9 cellular contexts compared by ENCODE assay signal in the genomic region with DNA sequence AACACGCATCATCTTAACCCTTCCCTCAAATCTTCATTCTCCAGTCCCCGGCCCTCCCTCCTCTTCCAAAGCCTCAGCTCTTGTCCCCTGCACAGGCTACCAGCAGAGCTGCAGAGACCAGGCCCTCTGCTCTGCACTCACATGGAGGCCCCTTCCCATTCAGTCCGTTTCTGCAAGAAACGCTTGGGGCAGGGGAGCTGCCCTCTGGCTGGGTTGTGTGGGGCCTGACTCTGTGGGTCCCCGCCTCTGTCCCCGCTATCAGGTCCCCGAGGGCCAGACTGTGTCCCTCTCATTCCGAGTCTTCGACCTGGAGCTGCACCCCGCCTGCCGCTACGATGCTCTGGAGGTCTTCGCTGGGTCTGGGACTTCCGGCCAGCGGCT. TPM values are rescaled to one million over a fixed set of nuclear protein-coding genes. Genes with fewer than 3 reads are reported as not detected.
DNase-seq lines count a peak whose midpoint lies in the region; ATAC-seq, FAIRE-seq and TF ChIP-seq lines count a peak whose summit lies in the region.
"Had no signal": no experiment of that assay in that cellular context is flagged by ENCODE, and none has a peak within 500 bp of the region (broad histone marks: within the 10 kb centered on the region; RNA-seq: fewer than 3 reads in every experiment).

No MANE protein-coding gene starts in this region.

- peak overlapping the region; percentile 95 for H2AFZ ChIP-seq in K562 (ENCODE audit: low read depth, low read length)

- H3K79me2 ChIP-seq in K562 (ENCODE audit: control insufficient read depth, insufficient read depth, low read length) = peaks cover 5% of the 10 kb centered on the region; the same call in 1 of the 3 replicates

- no peak for TF ChIP-seq RAD21 in K562 (CRISPR knock-in tag; conservative IDR thresholded peaks at IDR 0.05 in 1 of 2, IDR thresholded peaks at IDR 0.05 in 1 of 2)

- ATAC-seq in K562 = peak; percentile 5

- in situ Hi-C loops in K562 (cut with MboI) = no loop called here

- CTCF ChIA-PET in CD4-positive, alpha-beta memory T cell (lab: Charles Lee; ENCODE audit: partially characterized antibody) = interaction anchor here (0.7 to 3.2 kb wide), 7 partner anchors 9 to 88 kb away, joined by 3 to 24 read pairs (median 3); partner anchors contain the start of genes FBXO24, LRCH4 and MOSPD3
- CTCF ChIA-PET in K562 (lab: Yijun Ruan, JAX; ENCODE audit: low intra/inter-chr PET ratio) = interaction anchor here (0.7 to 0.8 kb wide), 2 partner anchors 74 to 88 kb away, joined by 3 read pairs; no protein-coding TSS in a partner anchor
- CTCF ChIA-PET in GM10248 (lab: Yijun Ruan, JAX) = interaction anchor here (1.2 to 3.5 kb wide), 4 partner anchors 9 to 26 kb away, joined by 3 to 21 read pairs (median 6); partner anchors contain the start of genes FBXO24 and MOSPD3

- intact Hi-C loops in CD4-positive, alpha-beta memory T cell (cut with micrococcal nuclease) = loop anchor here (1.0 to 2.0 kb wide), 7 partner anchors 9 to 122 kb away; partner anchors contain the start of genes FBXO24, GNB2, LRCH4 and MOSPD3
- intact Hi-C loops in K562 (cut with micrococcal nuclease) = loop anchor here (2.0 kb wide), 2 partner anchors 69 to 89 kb away; partner anchors contain the start of gene GNB2

- DNase-seq in CD4-positive, alpha-beta memory T cell = peak in 1 of 5 donors; percentile 12
- DNase-seq in HL-60 (ENCODE audit: low read depth in 1 of 2, low spot score in 1 of 2) (no peak), K562 (ENCODE audit: extremely low read depth in 1 of 4, low spot score in 3 of 4) (peak in 1 of 4 experiments; percentile 42), GM10248 (ENCODE audit: extremely low spot score) (no peak), HuH-7 (ENCODE audit: low spot score) (no peak), AG08395 (ENCODE audit: low spot score) (no peak), H54 (ENCODE audit: insufficient read length, low spot score) (no peak)

- POLR2A ChIA-PET in CD4-positive, alpha-beta memory T cell (lab: Charles Lee; ENCODE audit: partially characterized antibody) = interaction anchor here (0.7 to 15.5 kb wide), 13 partner anchors 9 to 249 kb away, joined by 3 to 177 read pairs (median 4); partner anchors contain the start of genes FBXO24, LRCH4, MEPCE and MOSPD3
- POLR2A ChIA-PET in K562 (lab: Yijun Ruan, JAX) (interaction anchor here (0.5 to 1.6 kb wide), 6 partner anchors 14 to 80 kb away, joined by 3 to 7 read pairs (median 3); partner anchors contain the start of genes FBXO24 and LRCH4), GM10248 (lab: Yijun Ruan, JAX) (no interaction called here)

- no peaks in the 10 kb centered on the region for H3K36me3 Mint-ChIP-seq in CD4-positive, alpha-beta memory T cell

- H3K4me1 ChIP-seq in CD4-positive, alpha-beta memory T cell (ENCODE audit: insufficient read depth, low read length) = peaks cover 21% of the 10 kb centered on the region
- H3K4me1 ChIP-seq in K562 (replicated peaks in 1 of 2; ENCODE audit: control insufficient read depth in 2 of 2, insufficient read depth in 2 of 2, low read length in 2 of 2) (peaks cover 35 to 65% of the 10 kb centered on the region in 2 experiments), mesodermal cell (ENCODE audit: control insufficient read depth, insufficient read depth, low read length, poor library complexity, severe bottlenecking) (peaks cover 21% of the 10 kb centered on the region)

- H3K4me2 ChIP-seq in K562 (ENCODE audit: insufficient read depth, low read length) = peak overlapping the region; percentile 89

- peak overlapping the region; percentile 78 to 87 (median 83) for H3K4me3 Mint-ChIP-seq in CD4-positive, alpha-beta memory T cell

- H3K27me3 Mint-ChIP-seq in CD4-positive, alpha-beta memory T cell = no peaks in the 10 kb centered on the region

- TF ChIP-seq EP300 in K562 (IDR thresholded peaks at IDR 0.05; ENCODE audit: low read length) = no peak

- H3K36me3 ChIP-seq in CD4-positive, alpha-beta memory T cell (ENCODE audit: insufficient read depth, low read length) = no peaks in the 10 kb centered on the region
- H3K36me3 ChIP-seq in K562 (ENCODE audit: control insufficient read depth, insufficient read depth, low read length) = no peaks in the 10 kb centered on the region
- peaks cover 7% of the 10 kb centered on the region for H3K36me3 ChIP-seq in mesodermal cell (ENCODE audit: control insufficient read depth, insufficient read depth, low read length)

- H3K4me3 ChIP-seq in CD4-positive, alpha-beta memory T cell (ENCODE audit: low read length in 2 of 2) = peak overlapping the region; percentile 34 to 53
- peak overlapping the region; percentile 66 for H3K4me3 ChIP-seq in HL-60 (replicated peaks; ENCODE audit: insufficient read depth, low read length)
- peak overlapping the region; percentile 58 for H3K4me3 ChIP-seq in K562
- peak overlapping the region; percentile 53 for H3K4me3 ChIP-seq in mesodermal cell (ENCODE audit: extremely low read depth, insufficient read depth, low read length, poor library complexity, severe bottlenecking)

- H3K27ac Mint-ChIP-seq in CD4-positive, alpha-beta memory T cell = peak overlapping the region; percentile 60 to 95 (median 91)

- TSS peak; percentile 69 for BruUV-seq in K562 (replicated peaks; lab: Mats Ljungman, UMichigan)

- H3K9me1 ChIP-seq in K562 (ENCODE audit: control insufficient read depth, insufficient read depth, low read length) = peaks cover 5% of the 10 kb centered on the region

- no peaks in the 10 kb centered on the region for H3K9me3 ChIP-seq in CD4-positive, alpha-beta memory T cell (ENCODE audit: control insufficient read depth in 1 of 2, low read length in 2 of 2)
- H3K9me3 ChIP-seq in K562 (replicated peaks; ENCODE audit: control insufficient read depth, insufficient read depth, low read depth, low read length) = no peaks in the 10 kb centered on the region
- no peaks in the 10 kb centered on the region for H3K9me3 ChIP-seq in mesodermal cell (ENCODE audit: control insufficient read depth, low read length)

- peak overlapping the region; percentile 64 for H3K27ac ChIP-seq in CD4-positive, alpha-beta memory T cell (ENCODE audit: low read depth, low read length)
- H3K27ac ChIP-seq in HL-60 (replicated peaks) = no peak overlapping the region
- H3K27ac ChIP-seq in K562 (ENCODE audit: extremely low read depth, low read depth, low read length) = peak overlapping the region; percentile 54
- H3K27ac ChIP-seq in mesodermal cell (ENCODE audit: low read depth, low read length, severe bottlenecking) = peak overlapping the region; percentile 88

- no peak; the same call in 1 of the 2 replicates for TF ChIP-seq POLR2A in K562 (conservative IDR thresholded peaks at IDR 0.05)
- TF ChIP-seq POLR2A in H54 (IDR thresholded peaks at IDR 0.05; ENCODE audit: low read depth, low read length) = no peak

- H3K4me1 Mint-ChIP-seq in CD4-positive, alpha-beta memory T cell = peaks cover 9 to 35% (median 16%) of the 10 kb centered on the region in 4 donors

- no peaks in the 10 kb centered on the region for H3K27me3 ChIP-seq in CD4-positive, alpha-beta memory T cell (ENCODE audit: insufficient read depth, low read length)
- H3K27me3 ChIP-seq in HL-60 (ENCODE audit: insufficient read depth, poor library complexity, severe bottlenecking) (no peaks in the 10 kb centered on the region), K562 (ENCODE audit: control insufficient read depth in 2 of 2, insufficient read depth in 2 of 2, low read length in 2 of 2) (no peaks in the 10 kb centered on the region)

- peak; percentile 26 for FAIRE-seq in K562 (lab: Jason Lieb, UNC)
- no peak for FAIRE-seq in H54 (lab: Jason Lieb, UNC)

- no peaks in the 10 kb centered on the region for H3K9me3 Mint-ChIP-seq in CD4-positive, alpha-beta memory T cell

- H4K20me1 ChIP-seq in K562 (replicated peaks; ENCODE audit: control insufficient read depth, insufficient read depth, low read length) = no peaks in the 10 kb centered on the region

- peak overlapping the region; percentile 23 to 89; a peak in 2 of 4 replicates for H3K9ac ChIP-seq in K562 (ENCODE audit: insufficient read depth in 1 of 2, low read depth in 2 of 2, low read length in 2 of 2)

- WGBS in K562 (ENCODE audit: insufficient coverage, low coverage, missing lambda C conversion rate) = 21% methylated on average over 15 of the region's 15 CpGs
- WGBS in mesodermal cell (ENCODE audit: insufficient coverage in 2 of 2), 2 experiments = 8 to 10% methylated on average over 14 to 15 of the region's 15 CpGs

- no peak for TF ChIP-seq CTCF in HL-60 (IDR thresholded peaks at IDR 0.05; ENCODE audit: insufficient read depth, low read length)
- TF ChIP-seq CTCF in K562 (IDR thresholded peaks at IDR 0.05 in 2 of 3, conservative IDR thresholded peaks at IDR 0.05 in 1 of 3; ENCODE audit: insufficient read depth in 2 of 3, low read depth in 1 of 3, low read length in 3 of 3) = no peak
- no peak for TF ChIP-seq CTCF in GM10248 (IDR thresholded peaks at IDR 0.05; ENCODE audit: control extremely low read depth, extremely low read depth, low read depth, missing control alignments)

RNA-seq across cellular contexts. Expression of gene PCOLCE, which starts 1.5 kb away (rescaled TPM):
- total RNA-seq in CD4-positive, alpha-beta memory T cell = 10 to 100 TPM in 1 of 2 experiments, 1 to 10 TPM in 1; 7.2 to 10.6 TPM
- 1 to 10 TPM; 1.3 to 1.6 TPM for polyA plus RNA-seq in CD4-positive, alpha-beta memory T cell
- 11.5 and 28.7 TPM in 2 replicates for total RNA-seq in K562 (2011; cell fraction: chromatin; rRNA removed; ENCODE audit: low replicate concordance)
- total RNA-seq in K562 (2011; cell fraction: nucleolus; rRNA removed) = 29.5 and 34.2 TPM in 2 replicates
- total RNA-seq in K562 (2011; cell fraction: nucleoplasm; rRNA removed) = 23.0 and 24.9 TPM in 2 replicates
- total RNA-seq in K562 (2014; rRNA removed) (13.5 and 14.1 TPM in 2 replicates), K562 (2014; rRNA removed; fragmentation: Illumina TruSeq; extraction: Trizol) (3.8 and 4.5 TPM in 2 replicates), K562 (2015; rRNA removed; fragmentation: Illumina TruSeq; extraction: Trizol) (8.9 and 10.0 TPM in 2 replicates), K562 (2021) (32.4 and 33.9 TPM in 2 replicates)
- polyA plus RNA-seq in K562 (2011; rRNA removed) (5.0 and 11.8 TPM in 2 replicates), K562 (2014; fragmentation: Illumina TruSeq; extraction: Trizol) (30.4 and 31.8 TPM in 2 replicates), K562 (2014; fragmentation: Nextera tagmentation; extraction: Ambion mirVana) (1 to 10 TPM; 5.2 to 5.4 TPM), K562 (2014; rRNA removed) (28.0 and 28.6 TPM in 2 replicates)
- polyA plus RNA-seq in K562 (2011; cell fraction: cytosol; rRNA removed) = 9.0 and 11.0 TPM in 2 replicates
- 59.3 and 94.1 TPM in 2 replicates for polyA plus RNA-seq in K562 (2011; cell fraction: nucleus; rRNA removed)
- polyA plus RNA-seq in K562 (2012) = 21.8 and 34.6 TPM in 2 replicates
- polyA minus RNA-seq in K562 (2011; rRNA and poly(A)+ RNA removed) = 1.6 and 2.0 TPM in 2 replicates
- polyA minus RNA-seq in K562 (2011; cell fraction: cytosol; rRNA and poly(A)+ RNA removed) = 5.7 and 10.1 TPM in 2 replicates
- 7.3 and 10.7 TPM in 2 replicates for polyA minus RNA-seq in K562 (2011; cell fraction: nucleus; rRNA and poly(A)+ RNA removed)
- polyA plus RNA-seq in mesodermal cell (2013, experiment 1 of 2) = 94.4 TPM
- polyA plus RNA-seq in mesodermal cell (2013, experiment 2 of 2) = 83.5 TPM

RNA-seq across cellular contexts. Expression of gene MOSPD3, which starts 8.7 kb away (rescaled TPM):
- total RNA-seq in CD4-positive, alpha-beta memory T cell = 10 to 100 TPM; 13.4 to 15.6 TPM
- 10 to 100 TPM; 24.6 to 32.1 TPM for polyA plus RNA-seq in CD4-positive, alpha-beta memory T cell
- total RNA-seq in K562 (2011; cell fraction: chromatin; rRNA removed; ENCODE audit: low replicate concordance) = 7.4 and 17.6 TPM in 2 replicates
- total RNA-seq in K562 (2011; cell fraction: nucleolus; rRNA removed) = 17.5 and 20.3 TPM in 2 replicates
- total RNA-seq in K562 (2011; cell fraction: nucleoplasm; rRNA removed) = 13.9 and 15.0 TPM in 2 replicates
- total RNA-seq in K562 (2014; rRNA removed) (7.3 and 18.3 TPM in 2 replicates), K562 (2014; rRNA removed; fragmentation: Illumina TruSeq; extraction: Trizol) (3.4 and 4.3 TPM in 2 replicates), K562 (2015; rRNA removed; fragmentation: Illumina TruSeq; extraction: Trizol) (5.8 and 6.9 TPM in 2 replicates), K562 (2021) (29.0 and 32.1 TPM in 2 replicates)
- polyA plus RNA-seq in K562 (2011; rRNA removed) (9.1 and 18.6 TPM in 2 replicates), K562 (2014; fragmentation: Illumina TruSeq; extraction: Trizol) (15.3 and 27.4 TPM in 2 replicates), K562 (2014; fragmentation: Nextera tagmentation; extraction: Ambion mirVana) (1 to 10 TPM; 1.4 to 2.6 TPM), K562 (2014; rRNA removed) (14.1 and 15.0 TPM in 2 replicates)
- 8.8 and 23.5 TPM in 2 replicates for polyA plus RNA-seq in K562 (2011; cell fraction: cytosol; rRNA removed)
- polyA plus RNA-seq in K562 (2011; cell fraction: nucleus; rRNA removed) = 23.6 and 37.0 TPM in 2 replicates
- polyA plus RNA-seq in K562 (2012) = 26.6 and 27.6 TPM in 2 replicates
- 2.5 and 3.4 TPM in 2 replicates for polyA minus RNA-seq in K562 (2011; rRNA and poly(A)+ RNA removed)
- 5.8 and 6.3 TPM in 2 replicates for polyA minus RNA-seq in K562 (2011; cell fraction: cytosol; rRNA and poly(A)+ RNA removed)
- 8.1 and 8.6 TPM in 2 replicates for polyA minus RNA-seq in K562 (2011; cell fraction: nucleus; rRNA and poly(A)+ RNA removed)
- polyA plus RNA-seq in mesodermal cell (2013, experiment 1 of 2) = 30.8 TPM
- 23.6 TPM for polyA plus RNA-seq in mesodermal cell (2013, experiment 2 of 2)

RNA-seq across cellular contexts. Expression of gene FBXO24, which starts 17.6 kb away (rescaled TPM):
- total RNA-seq in CD4-positive, alpha-beta memory T cell = 1 to 10 TPM; 1.6 to 2.1 TPM
- under 1 TPM; 0.36 to 0.77 TPM for polyA plus RNA-seq in CD4-positive, alpha-beta memory T cell
- 1.5 and 2.7 TPM in 2 replicates for total RNA-seq in K562 (2011; cell fraction: chromatin; rRNA removed; ENCODE audit: low replicate concordance)
- 1.6 and 2.0 TPM in 2 replicates for total RNA-seq in K562 (2011; cell fraction: nucleolus; rRNA removed)
- 1.1 and 2.1 TPM in 2 replicates for total RNA-seq in K562 (2011; cell fraction: nucleoplasm; rRNA removed)
- total RNA-seq in K562 (2014; rRNA removed) = 0.50 and 1.4 TPM in 2 replicates
- 0.10 and 0.33 TPM in 2 replicates for total RNA-seq in K562 (2014; rRNA removed; fragmentation: Illumina TruSeq; extraction: Trizol)
- total RNA-seq in K562 (2015; rRNA removed; fragmentation: Illumina TruSeq; extraction: Trizol) = 0.49 and 0.51 TPM in 2 replicates
- 0.94 and 0.95 TPM in 2 replicates for total RNA-seq in K562 (2021)
- 0.50 and 0.57 TPM in 2 replicates for polyA plus RNA-seq in K562 (2011; rRNA removed)
- 0.86 and 1.00 TPM in 2 replicates for polyA plus RNA-seq in K562 (2011; cell fraction: cytosol; rRNA removed)
- polyA plus RNA-seq in K562 (2011; cell fraction: nucleus; rRNA removed) = 2.1 and 3.5 TPM in 2 replicates
- polyA plus RNA-seq in K562 (2012) = 0.52 and 1.0 TPM in 2 replicates
- 0.42 and 0.80 TPM in 2 replicates for polyA plus RNA-seq in K562 (2014; fragmentation: Illumina TruSeq; extraction: Trizol)
- under 1 TPM; 0.17 to 0.27 TPM for polyA plus RNA-seq in K562 (2014; fragmentation: Nextera tagmentation; extraction: Ambion mirVana)
- 0.73 and 1.3 TPM in 2 replicates for polyA plus RNA-seq in K562 (2014; rRNA removed)
- 0.51 and 0.84 TPM in 2 replicates for polyA minus RNA-seq in K562 (2011; rRNA and poly(A)+ RNA removed)
- polyA minus RNA-seq in K562 (2011; cell fraction: cytosol; rRNA and poly(A)+ RNA removed) = 0.67 TPM in 1 of 2 replicates, not detected in the other
- 0.67 and 0.78 TPM in 2 replicates for polyA minus RNA-seq in K562 (2011; cell fraction: nucleus; rRNA and poly(A)+ RNA removed)
- polyA plus RNA-seq in mesodermal cell (2013, experiment 1 of 2) = 1.5 TPM
- polyA plus RNA-seq in mesodermal cell (2013, experiment 2 of 2) = 0.86 TPM
- total RNA-seq: HT1080 had no signal

RNA-seq across cellular contexts. Expression of gene LRCH4, which starts 17.8 kb away (rescaled TPM):
- total RNA-seq in CD4-positive, alpha-beta memory T cell = 100 to 1,000 TPM; 392 to 412 TPM
- 100 to 1,000 TPM; 119 to 167 TPM for polyA plus RNA-seq in CD4-positive, alpha-beta memory T cell
- total RNA-seq in K562 (2011; cell fraction: chromatin; rRNA removed; ENCODE audit: low replicate concordance) = 117 and 377 TPM in 2 replicates
- 224 and 228 TPM in 2 replicates for total RNA-seq in K562 (2011; cell fraction: nucleolus; rRNA removed)
- 133 and 136 TPM in 2 replicates for total RNA-seq in K562 (2011; cell fraction: nucleoplasm; rRNA removed)
- total RNA-seq in K562 (2014; rRNA removed) = 15.0 and 33.7 TPM in 2 replicates
- total RNA-seq in K562 (2014; rRNA removed; fragmentation: Illumina TruSeq; extraction: Trizol) = 3.3 and 6.0 TPM in 2 replicates
- total RNA-seq in K562 (2015; rRNA removed; fragmentation: Illumina TruSeq; extraction: Trizol) = 15.0 and 17.2 TPM in 2 replicates
- total RNA-seq in K562 (2021) = 56.0 and 63.3 TPM in 2 replicates
- polyA plus RNA-seq in K562 (2011; rRNA removed) = 9.0 and 22.2 TPM in 2 replicates
- polyA plus RNA-seq in K562 (2011; cell fraction: cytosol; rRNA removed) = 8.5 and 16.9 TPM in 2 replicates
- polyA plus RNA-seq in K562 (2011; cell fraction: nucleus; rRNA removed) = 184 and 234 TPM in 2 replicates
- polyA plus RNA-seq in K562 (2012) = 28.5 and 77.6 TPM in 2 replicates
- 15.7 and 28.6 TPM in 2 replicates for polyA plus RNA-seq in K562 (2014; fragmentation: Illumina TruSeq; extraction: Trizol)
- under 1 TPM; 0.06 to 0.25 TPM for polyA plus RNA-seq in K562 (2014; fragmentation: Nextera tagmentation; extraction: Ambion mirVana)
- 41.0 and 53.0 TPM in 2 replicates for polyA plus RNA-seq in K562 (2014; rRNA removed)
- 7.4 and 7.6 TPM in 2 replicates for polyA minus RNA-seq in K562 (2011; rRNA and poly(A)+ RNA removed)
- polyA minus RNA-seq in K562 (2011; cell fraction: cytosol; rRNA and poly(A)+ RNA removed) = 25.4 and 28.8 TPM in 2 replicates
- 61.5 and 71.8 TPM in 2 replicates for polyA minus RNA-seq in K562 (2011; cell fraction: nucleus; rRNA and poly(A)+ RNA removed)
- 53.1 TPM for polyA plus RNA-seq in mesodermal cell (2013, experiment 1 of 2)
- polyA plus RNA-seq in mesodermal cell (2013, experiment 2 of 2) = 44.1 TPM

RNA-seq across cellular contexts. Expression of gene SAP25, which starts 30.0 kb away (rescaled TPM):
- 100 to 1,000 TPM; 119 to 126 TPM for total RNA-seq in CD4-positive, alpha-beta memory T cell
- polyA plus RNA-seq in CD4-positive, alpha-beta memory T cell = under 1 TPM in 1 of 2 donors, not detected in 1; 0.72 TPM
- 7.1 and 11.6 TPM in 2 replicates for total RNA-seq in K562 (2011; cell fraction: chromatin; rRNA removed; ENCODE audit: low replicate concordance)
- total RNA-seq in K562 (2011; cell fraction: nucleolus; rRNA removed) = 13.0 and 18.8 TPM in 2 replicates
- total RNA-seq in K562 (2011; cell fraction: nucleoplasm; rRNA removed) = 5.2 and 5.7 TPM in 2 replicates
- total RNA-seq in K562 (2014; rRNA removed) = 1.3 and 1.8 TPM in 2 replicates
- 0.48 TPM in 1 of 2 replicates, not detected in the other for total RNA-seq in K562 (2014; rRNA removed; fragmentation: Illumina TruSeq; extraction: Trizol)
- 1.1 TPM in 2 replicates for total RNA-seq in K562 (2015; rRNA removed; fragmentation: Illumina TruSeq; extraction: Trizol)
- total RNA-seq in K562 (2021) = 3.2 and 5.3 TPM in 2 replicates
- polyA plus RNA-seq in K562 (2011; rRNA removed) = 0.42 and 2.1 TPM in 2 replicates
- 0.96 and 3.5 TPM in 2 replicates for polyA plus RNA-seq in K562 (2011; cell fraction: cytosol; rRNA removed)
- polyA plus RNA-seq in K562 (2011; cell fraction: nucleus; rRNA removed) = 11.2 and 27.2 TPM in 2 replicates
- 4.8 and 12.8 TPM in 2 replicates for polyA plus RNA-seq in K562 (2012)
- polyA plus RNA-seq in K562 (2014; fragmentation: Illumina TruSeq; extraction: Trizol) = 0.48 and 2.8 TPM in 2 replicates
- under 1 TPM; 0.13 to 0.14 TPM for polyA plus RNA-seq in K562 (2014; fragmentation: Nextera tagmentation; extraction: Ambion mirVana)
- polyA plus RNA-seq in K562 (2014; rRNA removed) = 4.2 and 8.1 TPM in 2 replicates
- polyA minus RNA-seq in K562 (2011; rRNA and poly(A)+ RNA removed) = not detected in 2 replicates
- not detected in 2 replicates for polyA minus RNA-seq in K562 (2011; cell fraction: cytosol; rRNA and poly(A)+ RNA removed)
- polyA minus RNA-seq in K562 (2011; cell fraction: nucleus; rRNA and poly(A)+ RNA removed) = 2.0 and 3.4 TPM in 2 replicates
- polyA plus RNA-seq in mesodermal cell (2013, experiment 1 of 2) = 4.4 TPM
- 3.1 TPM for polyA plus RNA-seq in mesodermal cell (2013, experiment 2 of 2)
